Comparison of ENCODE assay signal across 9 cellular contexts in the genomic region with DNA sequence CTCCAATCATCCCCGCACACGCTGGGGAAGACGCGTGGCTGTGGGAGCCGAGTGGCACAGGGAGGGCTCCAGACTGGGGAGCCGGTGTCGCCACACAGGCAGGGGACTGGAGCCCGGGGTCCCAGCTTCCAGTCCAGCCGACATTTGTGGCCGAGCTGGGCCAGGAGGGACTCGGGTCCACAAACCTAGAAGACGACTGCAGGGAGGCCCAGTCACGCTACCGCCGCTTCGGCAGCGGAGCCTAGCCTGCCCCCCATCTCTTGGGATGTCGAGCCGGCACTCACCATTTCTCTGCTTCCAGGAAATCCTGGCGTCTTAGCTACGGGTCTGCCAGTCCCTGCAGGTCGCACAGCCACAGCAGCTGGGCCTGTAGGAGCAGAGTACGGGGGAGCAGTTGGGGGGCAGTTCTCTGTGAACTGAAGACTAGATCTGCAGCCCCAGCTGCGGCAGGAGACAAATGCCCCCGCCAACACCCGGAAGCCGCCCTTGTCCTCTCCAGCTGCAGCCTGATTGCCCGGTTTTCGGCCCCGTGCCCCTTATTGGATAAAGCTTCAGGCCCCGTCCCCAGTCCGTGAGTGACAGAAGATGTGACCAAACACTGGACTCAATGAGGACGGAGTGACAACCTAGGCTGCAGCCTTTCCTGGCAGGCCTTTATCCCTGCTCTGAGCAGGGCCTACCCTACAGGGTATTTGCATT.
DNase-seq lines count a peak whose midpoint lies in the region; ATAC-seq and TF ChIP-seq lines count a peak whose summit lies in the region.
"Had no signal": no experiment of that assay in that cellular context is flagged by ENCODE, and none has a peak within 500 bp of the region (broad histone marks: within the 10 kb centered on the region; RNA-seq: fewer than 3 reads in every experiment).

No MANE protein-coding gene starts in this region.

- peaks cover 61% of the 10 kb centered on the region for H3K9me3 ChIP-seq in HUES6 (ENCODE audit: control insufficient read depth, insufficient read depth, low read depth, low read length)

- no peaks in the 10 kb centered on the region for H3K27me3 Mint-ChIP-seq in activated CD8-positive, alpha-beta T cell treated with anti-CD3 and anti-CD28 coated beads, Interleukin-2, amount 10 ng/mL, durations not matched to agents 7 days and 5 days (ENCODE audit: low read depth)

- CTCF ChIA-PET in activated CD8-positive, alpha-beta T cell treated with anti-CD3 and anti-CD28 coated beads, Interleukin-2, amount 10 ng/mL, durations not matched to agents 7 days and 5 days (lab: Charles Lee), result no interaction called here

- no peaks in the 10 kb centered on the region for H3K36me3 ChIP-seq in HUES6 (ENCODE audit: control insufficient read depth, insufficient read depth, low read length)

- POLR2A ChIA-PET in activated CD8-positive, alpha-beta T cell treated with anti-CD3 and anti-CD28 coated beads, Interleukin-2, amount 10 ng/mL, durations not matched to agents 7 days and 5 days (lab: Charles Lee), result no interaction called here

- ATAC-seq in GM19328 (IDR thresholded peaks at IDR 0.05; ENCODE audit: unreplicated experiment), result peak; percentile 96
- ATAC-seq in activated CD8-positive, alpha-beta T cell treated with anti-CD3 and anti-CD28 coated beads, Interleukin-2, amount 10 ng/mL, durations not matched to agents 7 days and 5 days, result no peak
- peak; percentile 99 for ATAC-seq in omental fat pad (ENCODE audit: low FRiP score)

- no peaks in the 10 kb centered on the region for H3K27me3 ChIP-seq in HUES6 (ENCODE audit: control insufficient read depth, insufficient read depth, low read length)

- H3K27ac Mint-ChIP-seq in activated CD8-positive, alpha-beta T cell treated with anti-CD3 and anti-CD28 coated beads, Interleukin-2, amount 10 ng/mL, durations not matched to agents 7 days and 5 days, result no peak overlapping the region

- H3K36me3 Mint-ChIP-seq in activated CD8-positive, alpha-beta T cell treated with anti-CD3 and anti-CD28 coated beads, Interleukin-2, amount 10 ng/mL, durations not matched to agents 7 days and 5 days (ENCODE audit: low read depth), result no peaks in the 10 kb centered on the region

- no peaks in the 10 kb centered on the region for H3K4me1 Mint-ChIP-seq in activated CD8-positive, alpha-beta T cell treated with anti-CD3 and anti-CD28 coated beads, Interleukin-2, amount 10 ng/mL, durations not matched to agents 7 days and 5 days (ENCODE audit: low read depth)

- peak overlapping the region; percentile 34 for H3K4me3 Mint-ChIP-seq in activated CD8-positive, alpha-beta T cell treated with anti-CD3 and anti-CD28 coated beads, Interleukin-2, amount 10 ng/mL, durations not matched to agents 7 days and 5 days

- no peak for TF ChIP-seq CTCF in omental fat pad (IDR thresholded peaks at IDR 0.05)

- H3K9ac ChIP-seq in HUES6 (ENCODE audit: low read length), result no peak overlapping the region

- DNase-seq in Ammon's horn (ENCODE audit: low spot score) (peak; percentile 97), germinal center (ENCODE audit: low spot score) (peak; percentile 75), omental fat pad (ENCODE audit: low spot score) (peak; percentile 64), Kasumi-1 (lab: John Stamatoyannopoulos, UW) (no peak), GF-D8 (lab: John Stamatoyannopoulos, UW) (no peak)
- DNase-seq in activated CD8-positive, alpha-beta T cell treated with anti-CD3 and anti-CD28 coated beads, Interleukin-2, amount 10 ng/mL, durations not matched to agents 7 days and 5 days, result peak; percentile 20

- peak overlapping the region; percentile 53; the same call in 1 of the 2 replicates for H3K4me3 ChIP-seq in HUES6 (ENCODE audit: low read depth, low read length)

- no peaks in the 10 kb centered on the region for H3K4me1 ChIP-seq in HUES6 (ENCODE audit: control insufficient read depth, insufficient read depth, low read length)

- no peak overlapping the region for H3K27ac ChIP-seq in HUES6 (ENCODE audit: low read depth, low read length)
- H3K27ac ChIP-seq: HL-60 had no signal

- H3K9me3 Mint-ChIP-seq in activated CD8-positive, alpha-beta T cell treated with anti-CD3 and anti-CD28 coated beads, Interleukin-2, amount 10 ng/mL, durations not matched to agents 7 days and 5 days (ENCODE audit: insufficient read depth), result peaks cover 19% of the 10 kb centered on the region

Comparison
In these comparisons a context has a peak if more than half of its experiments do, and no peak if none do; other contexts are left out.
1. DNase-seq: peak in Ammon's horn (single experiment), activated CD8-positive, alpha-beta T cell treated with anti-CD3 and anti-CD28 coated beads, Interleukin-2, amount 10 ng/mL, durations not matched to agents 7 days and 5 days (single experiment), germinal center (single experiment) and omental fat pad (single experiment); none in Kasumi-1 (0 of 2) and GF-D8 (single experiment).